8 cellular contexts compared by ENCODE assay signal in genomic region chr2:209960676-209961630, GRCh38. TPM values are rescaled to one million over a fixed set of nuclear protein-coding genes. Genes with fewer than 3 reads are reported as not detected.
DNase-seq lines count a peak whose midpoint lies in the region; ATAC-seq and TF ChIP-seq lines count a peak whose summit lies in the region.

No MANE protein-coding gene starts in this region.

- DNase-seq in activated T-cell treated with anti-CD3 and anti-CD28 coated beads for 24 hours (ENCODE audit: low read depth) (peak; percentile 12), HCT116 (ENCODE audit: low read depth, low spot score) (peak; percentile 65), Karpas-422 (peak; percentile 84), RWPE2 (ENCODE audit: low spot score) (no peak), MCF 10A (ENCODE audit: unreplicated experiment) (peak; percentile 73), inferior parietal cortex (ENCODE audit: extremely low spot score) (peak; percentile 38)
- no peak for DNase-seq in activated T-cell treated with anti-CD3 and anti-CD28 coated beads, Interleukin-2, amount 50 U/mL, for 24 hours
- DNase-seq in stimulated activated CD4-positive, alpha-beta T cell treated with anti-CD3 and anti-CD28 coated beads, Interleukin-1b, Interleukin-23, amount 100 ng/mL, for 48 hours: peak; percentile 40

- H3K9ac ChIP-seq in HCT116 (ENCODE audit: low read length) (no peak overlapping the region), Karpas-422 (ENCODE audit: low read length) (no peak overlapping the region)

- intact Hi-C loops in HCT116 (cut with micrococcal nuclease): loop anchor here (2.0 to 10.0 kb wide), 5 partner anchors 164 to 1566 kb away; no protein-coding TSS in a partner anchor
- intact Hi-C loops in MCF 10A (cut with micrococcal nuclease): loop anchor here (1.0 to 10.0 kb wide), 5 partner anchors 166 to 627 kb away; partner anchors contain the start of gene MAP2

- H3K9me2 ChIP-seq in HCT116 (ENCODE audit: insufficient read depth) (no peaks in the 10 kb centered on the region), Karpas-422 (replicated peaks; ENCODE audit: insufficient read depth, low read length) (no peaks in the 10 kb centered on the region)

- H3K9me3 Mint-ChIP-seq in activated T-cell treated with anti-CD3 and anti-CD28 coated beads, Interleukin-2, amount 50 U/mL, for 24 hours: no peaks in the 10 kb centered on the region
- no peaks in the 10 kb centered on the region for H3K9me3 Mint-ChIP-seq in MCF 10A (ENCODE audit: unreplicated experiment)

- no peaks in the 10 kb centered on the region for H3K4me1 Mint-ChIP-seq in activated T-cell treated with anti-CD3 and anti-CD28 coated beads, Interleukin-2, amount 50 U/mL, for 24 hours (ENCODE audit: low read depth)
- H3K4me1 Mint-ChIP-seq in MCF 10A (ENCODE audit: insufficient read depth, unreplicated experiment): no peaks in the 10 kb centered on the region

- H3K36me3 ChIP-seq in HCT116 (ENCODE audit: control insufficient read depth in 1 of 2, insufficient read depth in 2 of 2, low read length in 2 of 2): no peaks in the 10 kb centered on the region
- no peaks in the 10 kb centered on the region for H3K36me3 ChIP-seq in Karpas-422 (ENCODE audit: insufficient read depth, low read length)
- H3K36me3 ChIP-seq in RWPE2 (ENCODE audit: low read depth): no peaks in the 10 kb centered on the region

- H3K9me3 ChIP-seq in HCT116 (ENCODE audit: control insufficient read depth in 1 of 2, insufficient read depth in 1 of 2, low read depth in 1 of 2, low read length in 2 of 2): no peaks in the 10 kb centered on the region
- no peaks in the 10 kb centered on the region for H3K9me3 ChIP-seq in Karpas-422 (ENCODE audit: low read length)
- no peaks in the 10 kb centered on the region for H3K9me3 ChIP-seq in RWPE2 (ENCODE audit: severe bottlenecking)

- H3K27me3 Mint-ChIP-seq in activated T-cell treated with anti-CD3 and anti-CD28 coated beads, Interleukin-2, amount 50 U/mL, for 24 hours: peaks cover 2% of the 10 kb centered on the region
- no peaks in the 10 kb centered on the region for H3K27me3 Mint-ChIP-seq in MCF 10A (ENCODE audit: insufficient read depth, unreplicated experiment)

- no TSS peak for BruUV-seq in HCT116 (replicated peaks; lab: Mats Ljungman, UMichigan)
- no TSS peak for BruUV-seq in MCF 10A (replicated peaks; lab: Mats Ljungman, UMichigan)

- no peak overlapping the region for H3K4me3 Mint-ChIP-seq in activated T-cell treated with anti-CD3 and anti-CD28 coated beads, Interleukin-2, amount 50 U/mL, for 24 hours
- H3K4me3 Mint-ChIP-seq in MCF 10A (ENCODE audit: unreplicated experiment): no peak overlapping the region

- H3K4me3 ChIP-seq in HCT116 (replicated peaks in 1 of 2; ENCODE audit: low read depth in 1 of 2, low read length in 2 of 2) (no peak overlapping the region), Karpas-422 (ENCODE audit: low read length) (no peak overlapping the region), RWPE2 (ENCODE audit: severe bottlenecking) (no peak overlapping the region)

- H3K27me3 ChIP-seq in HCT116 (ENCODE audit: insufficient read depth, low read length): no peaks in the 10 kb centered on the region
- no peaks in the 10 kb centered on the region for H3K27me3 ChIP-seq in Karpas-422 (ENCODE audit: low read length)
- no peaks in the 10 kb centered on the region for H3K27me3 ChIP-seq in RWPE2 (ENCODE audit: insufficient read depth, poor library complexity, severe bottlenecking)

- H3K79me2 ChIP-seq in HCT116 (ENCODE audit: insufficient read depth, low read length): no peaks in the 10 kb centered on the region
- no peaks in the 10 kb centered on the region for H3K79me2 ChIP-seq in Karpas-422 (ENCODE audit: low read length)

- H3K27ac Mint-ChIP-seq in activated T-cell treated with anti-CD3 and anti-CD28 coated beads, Interleukin-2, amount 50 U/mL, for 24 hours: no peak overlapping the region
- H3K27ac Mint-ChIP-seq in MCF 10A (ENCODE audit: low read depth, unreplicated experiment): no peak overlapping the region

- TF ChIP-seq POLR2A in HCT116 (IDR thresholded peaks at IDR 0.05; ENCODE audit: borderline replicate concordance, extremely low read depth, insufficient read depth, insufficient read length): no peak

- no peak overlapping the region for H3K27ac ChIP-seq in HCT116 (ENCODE audit: low read depth, low read length)
- no peak overlapping the region for H3K27ac ChIP-seq in Karpas-422 (ENCODE audit: low read length)
- no peak overlapping the region for H3K27ac ChIP-seq in RWPE2 (ENCODE audit: poor library complexity, severe bottlenecking)

- POLR2A ChIA-PET in HCT116 (lab: Charles Lee) (no interaction called here), MCF 10A (lab: Yijun Ruan, JAX) (interaction anchor here (0.6 to 1.3 kb wide), 2 partner anchors 529 to 537 kb away, joined by 3 to 4 read pairs; partner anchors contain the start of gene MAP2)

- peak; percentile 82 for TF ChIP-seq RAD21 in HCT116 (IDR thresholded peaks at IDR 0.05; ENCODE audit: low read depth)

- H3K4me2 ChIP-seq in HCT116 (ENCODE audit: low read length) (peak overlapping the region; percentile 30; the same call in 1 of the 2 replicates), Karpas-422 (ENCODE audit: low read depth, low read length, poor library complexity, severe bottlenecking) (no peak overlapping the region)

- peak; percentile 65 to 77 (median 76) for TF ChIP-seq CTCF in HCT116 (IDR thresholded peaks at IDR 0.05 in 2 of 3, conservative IDR thresholded peaks at IDR 0.05 in 1 of 3; ENCODE audit: borderline replicate concordance in 1 of 3, insufficient read depth in 1 of 3, low read depth in 2 of 3, low read length in 2 of 3)
- TF ChIP-seq CTCF in RWPE2 (IDR thresholded peaks at IDR 0.05; ENCODE audit: poor library complexity, severe bottlenecking): peak; percentile 74
- TF ChIP-seq CTCF in MCF 10A (IDR thresholded peaks at IDR 0.05; ENCODE audit: unreplicated experiment): peak; percentile 68

- H3K4me1 ChIP-seq in HCT116 (ENCODE audit: control insufficient read depth in 1 of 2, insufficient read depth in 2 of 2, low read length in 2 of 2) (peaks cover 0 to 5% of the 10 kb centered on the region in 2 experiments; a peak in 2 of 4 replicates), Karpas-422 (ENCODE audit: low read length) (no peaks in the 10 kb centered on the region), RWPE2 (ENCODE audit: insufficient read depth, poor library complexity, severe bottlenecking) (peaks cover 2% of the 10 kb centered on the region)

- peak; percentile 98 for ATAC-seq in HCT116
- ATAC-seq in RWPE2 (ENCODE audit: low read depth): peak; percentile 77

- H3K36me3 Mint-ChIP-seq in activated T-cell treated with anti-CD3 and anti-CD28 coated beads, Interleukin-2, amount 50 U/mL, for 24 hours (ENCODE audit: low read depth): no peaks in the 10 kb centered on the region
- H3K36me3 Mint-ChIP-seq in MCF 10A (ENCODE audit: insufficient read depth, unreplicated experiment): no peaks in the 10 kb centered on the region

- H4K20me1 ChIP-seq in HCT116 (ENCODE audit: insufficient read depth) (no peaks in the 10 kb centered on the region), Karpas-422 (ENCODE audit: insufficient read depth, low read depth, low read length) (no peaks in the 10 kb centered on the region)

- RAD21 ChIA-PET in HCT116 (lab: Charles Lee; ENCODE audit: low non-redundant PET in 1 of 2, low total read pairs in 2 of 2, uncharacterized antibody in 2 of 2, unreplicated experiment in 2 of 2): interaction anchor here in 1 of 2 experiments (0.6 to 1.3 kb wide), 2 partner anchors 165 to 627 kb away, joined by 3 to 4 read pairs; no protein-coding TSS in a partner anchor

- CTCF ChIA-PET in HCT116 (lab: Charles Lee) (interaction anchor here (0.6 to 1.7 kb wide), 21 partner anchors 8 to 630 kb away, joined by 3 to 18 read pairs (median 4); partner anchors contain the start of gene MAP2), MCF 10A (lab: Yijun Ruan, JAX) (interaction anchor here (0.5 to 3.9 kb wide), 66 partner anchors 8 to 1692 kb away, joined by 3 to 29 read pairs (median 4); partner anchors contain the start of gene MAP2)

- H2AFZ ChIP-seq in HCT116 (ENCODE audit: low read depth, low read length, poor library complexity, severe bottlenecking) (peak overlapping the region; percentile 91), Karpas-422 (ENCODE audit: low read length) (no peak overlapping the region; the same call in 1 of the 2 replicates)

TF ChIP-seq in HCT116, 20 proteins besides CTCF, POLR2A, EP300 and RAD21 (continues in another document):
- TF ChIP-seq SIN3A (IDR thresholded peaks at IDR 0.05; ENCODE audit: low read depth) (no peak), POLR2AphosphoS5 (IDR thresholded peaks at IDR 0.05; ENCODE audit: low read depth, low read length) (no peak), CBX3 (IDR thresholded peaks at IDR 0.05; ENCODE audit: low read depth) (0 out of 2 replicates have a peak, but pooled peaks have one; percentile 26), ZNF274 (IDR thresholded peaks at IDR 0.05; ENCODE audit: low read depth, low read length) (no peak), REST (IDR thresholded peaks at IDR 0.05; ENCODE audit: low read depth) (no peak), YY1 (IDR thresholded peaks at IDR 0.05; ENCODE audit: extremely low read depth, insufficient replicate concordance, low read depth, low read length) (no peak)

RNA-seq across cellular contexts. Expression of gene RPE, which starts 41.5 kb away (rescaled TPM):
- 67.6 TPM for total RNA-seq in HCT116 (2021; ENCODE audit: unreplicated experiment)
- 33.9 and 38.7 TPM in 2 replicates for polyA plus RNA-seq in HCT116 (2012)
- 67.5 and 77.4 TPM in 2 replicates for total RNA-seq in Karpas-422 (2014; rRNA removed; shearing (Covaris generic); ENCODE audit: low replicate concordance)
- 90.6 and 92.1 TPM in 2 replicates for total RNA-seq in MCF 10A (2022)

Comparison
In these comparisons a context has a peak if more than half of its experiments do, and no peak if none do; other contexts are left out.
1. DNase-seq: peak in activated T-cell treated with anti-CD3 and anti-CD28 coated beads for 24 hours (single experiment), HCT116 (single experiment), Karpas-422 (single experiment), MCF 10A (single experiment), inferior parietal cortex (single experiment) and stimulated activated CD4-positive, alpha-beta T cell treated with anti-CD3 and anti-CD28 coated beads, Interleukin-1b, Interleukin-23, amount 100 ng/mL, for 48 hours (single experiment); none in activated T-cell treated with anti-CD3 and anti-CD28 coated beads, Interleukin-2, amount 50 U/mL, for 24 hours (single experiment) and RWPE2 (single experiment).
2. Peak in every context shown above with its lines, with median percentiles within 50 percentile points of each other: CTCF ChIP-seq.